25 cellular contexts compared by ENCODE assay signal in genomic region chr22:39897841-39898240, GRCh38. TPM values are rescaled to one million over a fixed set of nuclear protein-coding genes. Genes with fewer than 3 reads are reported as not detected.
DNase-seq lines count a peak whose midpoint lies in the region; ATAC-seq and TF ChIP-seq lines count a peak whose summit lies in the region.
"Had no signal": no experiment of that assay in that cellular context is flagged by ENCODE, and none has a peak within 500 bp of the region (broad histone marks: within the 10 kb centered on the region; RNA-seq: fewer than 3 reads in every experiment).

No MANE protein-coding gene starts in this region.

- H3K9me3 ChIP-seq in OCI-LY7 (ENCODE audit: low read length) (no peaks in the 10 kb centered on the region), adrenal gland (replicated peaks in 1 of 3) (no peaks in the 10 kb centered on the region)
- H3K9me3 ChIP-seq: BE2C had no signal

- peaks cover 11% of the 10 kb centered on the region for H3K36me3 Mint-ChIP-seq in stimulated activated effector memory CD8-positive, alpha-beta T cell treated with anti-CD3 and anti-CD28 coated beads, Interleukin-12 subunit alpha, Interleukin-12 subunit beta, amount 100 ng/mL, for 72 hours

- CTCF ChIA-PET in OCI-LY7 (lab: Charles Lee; ENCODE audit: unreplicated experiment), result no interaction called here

- H3K36me3 ChIP-seq in OCI-LY7 (ENCODE audit: insufficient read depth, low read length), result no peaks in the 10 kb centered on the region
- no peaks in the 10 kb centered on the region for H3K36me3 ChIP-seq in adrenal gland (replicated peaks in 1 of 2)
- H3K36me3 ChIP-seq: BE2C had no signal

- H3K27ac Mint-ChIP-seq in stimulated activated effector memory CD8-positive, alpha-beta T cell treated with anti-CD3 and anti-CD28 coated beads, Interleukin-12 subunit alpha, Interleukin-12 subunit beta, amount 100 ng/mL, for 72 hours, result no peak overlapping the region
- H3K27ac Mint-ChIP-seq: CD4-positive, alpha-beta T cell; T-helper 1 cell treated with Interleukin-12 subunit alpha and Interleukin-12 subunit beta and Interleukin-4 antibody, amounts not matched to agents 30 μg/mL and 1 μg/mL, for 36 hours had no signal

- H2AFZ ChIP-seq in OCI-LY7 (ENCODE audit: low read length), result 0 out of 2 replicates have a peak overlapping the region, but pooled peaks have one; percentile 35

- H3K4me1 Mint-ChIP-seq in stimulated activated effector memory CD8-positive, alpha-beta T cell treated with anti-CD3 and anti-CD28 coated beads, Interleukin-12 subunit alpha, Interleukin-12 subunit beta, amount 100 ng/mL, for 72 hours, result peaks cover 20% of the 10 kb centered on the region

- H3K4me3 ChIP-seq in HL-60 (replicated peaks; ENCODE audit: insufficient read depth, low read length) (no peak overlapping the region), OCI-LY7 (ENCODE audit: low read depth, low read length, poor library complexity, severe bottlenecking) (no peak overlapping the region), adrenal gland (no peak overlapping the region)

- BruUV-seq in OCI-LY7 (replicated peaks; lab: Mats Ljungman, UMichigan), result no TSS peak

- ATAC-seq in stimulated activated effector memory CD8-positive, alpha-beta T cell treated with anti-CD3 and anti-CD28 coated beads, Interleukin-12 subunit alpha, Interleukin-12 subunit beta, amount 100 ng/mL, for 72 hours, result no peak
- ATAC-seq: HepG2, PC-3 had no signal

- TF ChIP-seq CTCF in HL-60 (IDR thresholded peaks at IDR 0.05; ENCODE audit: insufficient read depth, low read length) (no peak), OCI-LY7 (conservative IDR thresholded peaks at IDR 0.05; ENCODE audit: low read length) (no peak), adrenal gland (IDR thresholded peaks at IDR 0.05) (no peak)

- 78 to 90% (median 84%) methylated on average over 3 of the region's 3 CpGs for WGBS in adrenal gland, 4 donors

- H3K9me2 ChIP-seq in OCI-LY7 (ENCODE audit: insufficient read depth, low read length), result no peaks in the 10 kb centered on the region

- H3K4me1 ChIP-seq in OCI-LY7 (ENCODE audit: insufficient read depth, low read length, poor library complexity, severe bottlenecking), result peaks cover 36% of the 10 kb centered on the region
- H3K4me1 ChIP-seq in adrenal gland (replicated peaks in 1 of 2), result no peaks in the 10 kb centered on the region
- H3K4me1 ChIP-seq: BE2C had no signal

- H3K9me3 Mint-ChIP-seq in stimulated activated effector memory CD8-positive, alpha-beta T cell treated with anti-CD3 and anti-CD28 coated beads, Interleukin-12 subunit alpha, Interleukin-12 subunit beta, amount 100 ng/mL, for 72 hours, result no peaks in the 10 kb centered on the region
- H3K9me3 Mint-ChIP-seq: CD4-positive, alpha-beta T cell; T-helper 1 cell treated with Interleukin-12 subunit alpha and Interleukin-12 subunit beta and Interleukin-4 antibody, amounts not matched to agents 30 μg/mL and 1 μg/mL, for 36 hours had no signal

- no peak for TF ChIP-seq POLR2A in adrenal gland (IDR thresholded peaks at IDR 0.05)

- no peak overlapping the region for H3K4me2 ChIP-seq in OCI-LY7 (ENCODE audit: low read length)

- no peaks in the 10 kb centered on the region for H3K27me3 ChIP-seq in HL-60 (ENCODE audit: insufficient read depth, poor library complexity, severe bottlenecking)
- H3K27me3 ChIP-seq in adrenal gland, result no peaks in the 10 kb centered on the region

- no peaks in the 10 kb centered on the region for H3K79me2 ChIP-seq in OCI-LY7 (ENCODE audit: insufficient read depth, low read depth, low read length)

- DNase-seq in NOMO-1 treated with dmso at 0.1 percent for 144 hours (lab: John Stamatoyannopoulos, UW; ENCODE audit: unreplicated experiment) (peak; percentile 8), NOMO-1 treated with DMSO at 0.1 percent for 48 hours (lab: John Stamatoyannopoulos, UW; ENCODE audit: unreplicated experiment) (no peak), HL-60 (ENCODE audit: low read depth in 1 of 2, low spot score in 1 of 2) (peak; percentile 12 to 51), OCI-LY7 (ENCODE audit: low spot score) (no peak), adrenal gland (no peak)
- DNase-seq in stimulated activated effector memory CD8-positive, alpha-beta T cell treated with anti-CD3 and anti-CD28 coated beads, Interleukin-12 subunit alpha, Interleukin-12 subunit beta, amount 100 ng/mL, for 72 hours (ENCODE audit: low spot score in 2 of 2), result no peak
- no peak for DNase-seq in activated naive CD4-positive, alpha-beta T cell treated with Interleukin-2 at 50 U/mL for 16 hours
- DNase-seq: BE2C; CD4-positive, alpha-beta T cell; GF-D8; H7; KBM-7; NCI-H1048; NCI-H1417 treated with DMSO at 0.1 percent for 48 hours; NCI-H187 treated with DMSO at 0.1 percent for 48 hours; NCI-H345; NCI-H774; NK-92 treated with Interleukin-12 subunit alpha and Interleukin-12 subunit beta, amount 100 ng/mL, for 24 hours; PC-3; Right ventricle myocardium superior; T1000 had no signal

- intact Hi-C loops in OCI-LY7 (cut with micrococcal nuclease; ENCODE audit: unreplicated experiment), result no loop called here
- intact Hi-C loops in adrenal gland (cut with DNase I), result no loop called here

- POLR2A ChIA-PET in OCI-LY7 (lab: Charles Lee), result interaction anchor here (0.7 kb wide), 1 partner anchor 30 kb away, joined by 3 read pairs; no protein-coding TSS in a partner anchor

- no peaks in the 10 kb centered on the region for H4K20me1 ChIP-seq in OCI-LY7 (ENCODE audit: insufficient read depth, low read length)

- no peak overlapping the region for H3K4me3 Mint-ChIP-seq in stimulated activated effector memory CD8-positive, alpha-beta T cell treated with anti-CD3 and anti-CD28 coated beads, Interleukin-12 subunit alpha, Interleukin-12 subunit beta, amount 100 ng/mL, for 72 hours
- H3K4me3 Mint-ChIP-seq: CD4-positive, alpha-beta T cell; T-helper 1 cell treated with Interleukin-12 subunit alpha and Interleukin-12 subunit beta and Interleukin-4 antibody, amounts not matched to agents 30 μg/mL and 1 μg/mL, for 36 hours had no signal

- H3K27ac ChIP-seq in HL-60 (replicated peaks) (no peak overlapping the region), OCI-LY7 (ENCODE audit: low read depth, low read length, poor library complexity, severe bottlenecking) (no peak overlapping the region), adrenal gland (no peak overlapping the region)

RNA-seq across cellular contexts. Expression of gene GRAP2, which starts 3.0 kb away (rescaled TPM):
- total RNA-seq in OCI-LY7 (2014; rRNA removed; shearing (Covaris generic)), result 0.08 TPM in 1 of 2 replicates, not detected in the other
- total RNA-seq in OCI-LY7 (2022) (not detected in 2 replicates), adrenal gland (1 to 10 TPM in 2 of 8 donors, under 1 TPM in 5, not detected in 1; 0.28 to 1.7 (median 0.61) TPM)
- under 1 TPM; 0.29 to 0.97 (median 0.30) TPM for polyA plus RNA-seq in adrenal gland
- total RNA-seq: HepG2, HT-29, PC-3 had no signal

RNA-seq across cellular contexts. Expression of gene ENTHD1, which starts 4.3 kb away (rescaled TPM):
- not detected in 2 replicates for total RNA-seq in OCI-LY7 (2014; rRNA removed; shearing (Covaris generic))
- total RNA-seq in OCI-LY7 (2022) (not detected in 2 replicates), adrenal gland (under 1 TPM in 1 of 8 donors, not detected in 7; 0.07 TPM)
- not detected for polyA plus RNA-seq in adrenal gland
- total RNA-seq: H7, HepG2, HT-29, PC-3, Right ventricle myocardium superior, RPMI7951 had no signal
- polyA plus RNA-seq: HepG2 had no signal

Comparison
In these comparisons a context has a peak if more than half of its experiments do, and no peak if none do; other contexts are left out.
1. DNase-seq: peak in NOMO-1 treated with dmso at 0.1 percent for 144 hours (single experiment) and HL-60 (2 of 2); none in NOMO-1 treated with DMSO at 0.1 percent for 48 hours (single experiment), OCI-LY7 (single experiment), adrenal gland (0 of 7), stimulated activated effector memory CD8-positive, alpha-beta T cell treated with anti-CD3 and anti-CD28 coated beads, Interleukin-12 subunit alpha, Interleukin-12 subunit beta, amount 100 ng/mL, for 72 hours (0 of 2) and activated naive CD4-positive, alpha-beta T cell treated with Interleukin-2 at 50 U/mL for 16 hours (single experiment).